Comparison of ENCODE assay signal across 2 cellular contexts in the genomic region with DNA sequence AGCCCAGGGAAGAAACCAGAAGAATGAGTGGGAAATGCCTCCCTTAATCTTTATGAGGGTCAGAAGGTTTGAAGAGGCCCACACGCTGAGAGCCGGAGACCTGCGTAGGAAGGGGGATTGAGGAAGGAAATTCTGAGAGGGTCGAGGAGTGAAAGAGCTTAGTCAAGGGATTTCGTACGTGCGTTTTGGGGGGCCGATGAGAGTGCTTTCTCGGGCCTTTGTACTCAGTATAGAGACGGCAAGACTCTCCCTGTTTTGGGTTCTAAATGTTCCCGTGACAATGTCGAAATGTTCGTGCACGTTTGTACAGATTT.
TF ChIP-seq lines count a peak whose summit lies in the region.

No MANE protein-coding gene starts in this region.

TF ChIP-seq in HEK293, 187 proteins besides CTCF, POLR2A, EP300 and RAD21 (continued from another document and continues in another):
- TF ChIP-seq ZNF549 (tag by site-specific recombination; IDR thresholded peaks at IDR 0.05) (no peak), HOXC10 (CRISPR knock-in tag; IDR thresholded peaks at IDR 0.05) (0 out of 2 replicates have a peak, but pooled peaks have one; percentile 42), ZNF202 (tag by site-specific recombination; IDR thresholded peaks at IDR 0.05; ENCODE audit: borderline replicate concordance) (no peak), ZNF266 (tag by site-specific recombination; IDR thresholded peaks at IDR 0.05; ENCODE audit: low read depth) (no peak), ZNF302 (tag by site-specific recombination; IDR thresholded peaks at IDR 0.05; ENCODE audit: low read depth) (no peak), ZNF510 (tag by site-specific recombination; IDR thresholded peaks at IDR 0.05; ENCODE audit: insufficient replicate concordance) (no peak), ZNF174 (tag by site-specific recombination; IDR thresholded peaks at IDR 0.05) (no peak), KLF9 (tag by site-specific recombination; IDR thresholded peaks at IDR 0.05; ENCODE audit: low read depth) (no peak), PRDM6 (tag by site-specific recombination; IDR thresholded peaks at IDR 0.05) (no peak), ZNF341 (tag by site-specific recombination; IDR thresholded peaks at IDR 0.05; ENCODE audit: low read depth) (no peak), ZNF521 (tag by site-specific recombination; IDR thresholded peaks at IDR 0.05) (no peak), IKZF3 (tag by site-specific recombination; IDR thresholded peaks at IDR 0.05) (no peak), ZNF155 (tag by site-specific recombination; IDR thresholded peaks at IDR 0.05) (no peak), ZNF248 (tag by site-specific recombination; IDR thresholded peaks at IDR 0.05) (no peak), KLF16 (tag by site-specific recombination; IDR thresholded peaks at IDR 0.05) (0 out of 2 replicates have a peak, but pooled peaks have one; percentile 3), SALL2 (tag by site-specific recombination; IDR thresholded peaks at IDR 0.05; ENCODE audit: borderline replicate concordance) (no peak), ZNF777 (tag by site-specific recombination; IDR thresholded peaks at IDR 0.05; ENCODE audit: borderline replicate concordance) (no peak), OSR2 (tag by site-specific recombination; IDR thresholded peaks at IDR 0.05) (no peak), ZSCAN30 (tag by site-specific recombination; IDR thresholded peaks at IDR 0.05) (no peak), ZNF133 (tag by site-specific recombination; IDR thresholded peaks at IDR 0.05) (no peak), ZNF530 (tag by site-specific recombination; IDR thresholded peaks at IDR 0.05; ENCODE audit: low read depth) (no peak), ZNF555 (tag by site-specific recombination; conservative IDR thresholded peaks at IDR 0.05) (no peak), ZFP37 (tag by site-specific recombination; IDR thresholded peaks at IDR 0.05) (0 out of 2 replicates have a peak, but pooled peaks have one; percentile 8), ZNF548 (tag by site-specific recombination; IDR thresholded peaks at IDR 0.05) (no peak)
- TF ChIP-seq, protein P1, sequence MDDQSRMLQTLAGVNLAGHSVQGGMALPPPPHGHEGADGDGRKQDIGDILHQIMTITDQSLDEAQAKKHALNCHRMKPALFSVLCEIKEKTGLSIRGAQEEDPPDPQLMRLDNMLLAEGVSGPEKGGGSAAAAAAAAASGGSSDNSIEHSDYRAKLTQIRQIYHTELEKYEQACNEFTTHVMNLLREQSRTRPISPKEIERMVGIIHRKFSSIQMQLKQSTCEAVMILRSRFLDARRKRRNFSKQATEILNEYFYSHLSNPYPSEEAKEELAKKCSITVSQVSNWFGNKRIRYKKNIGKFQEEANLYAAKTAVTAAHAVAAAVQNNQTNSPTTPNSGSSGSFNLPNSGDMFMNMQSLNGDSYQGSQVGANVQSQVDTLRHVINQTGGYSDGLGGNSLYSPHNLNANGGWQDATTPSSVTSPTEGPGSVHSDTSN (CRISPR knock-in tag; IDR thresholded peaks at IDR 0.05), result no peak
- TF ChIP-seq, protein P2, sequence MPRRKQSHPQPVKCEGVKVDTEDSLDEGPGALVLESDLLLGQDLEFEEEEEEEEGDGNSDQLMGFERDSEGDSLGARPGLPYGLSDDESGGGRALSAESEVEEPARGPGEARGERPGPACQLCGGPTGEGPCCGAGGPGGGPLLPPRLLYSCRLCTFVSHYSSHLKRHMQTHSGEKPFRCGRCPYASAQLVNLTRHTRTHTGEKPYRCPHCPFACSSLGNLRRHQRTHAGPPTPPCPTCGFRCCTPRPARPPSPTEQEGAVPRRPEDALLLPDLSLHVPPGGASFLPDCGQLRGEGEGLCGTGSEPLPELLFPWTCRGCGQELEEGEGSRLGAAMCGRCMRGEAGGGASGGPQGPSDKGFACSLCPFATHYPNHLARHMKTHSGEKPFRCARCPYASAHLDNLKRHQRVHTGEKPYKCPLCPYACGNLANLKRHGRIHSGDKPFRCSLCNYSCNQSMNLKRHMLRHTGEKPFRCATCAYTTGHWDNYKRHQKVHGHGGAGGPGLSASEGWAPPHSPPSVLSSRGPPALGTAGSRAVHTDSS (tag by site-specific recombination; IDR thresholded peaks at IDR 0.05), result no peak
- TF ChIP-seq, protein P3, sequence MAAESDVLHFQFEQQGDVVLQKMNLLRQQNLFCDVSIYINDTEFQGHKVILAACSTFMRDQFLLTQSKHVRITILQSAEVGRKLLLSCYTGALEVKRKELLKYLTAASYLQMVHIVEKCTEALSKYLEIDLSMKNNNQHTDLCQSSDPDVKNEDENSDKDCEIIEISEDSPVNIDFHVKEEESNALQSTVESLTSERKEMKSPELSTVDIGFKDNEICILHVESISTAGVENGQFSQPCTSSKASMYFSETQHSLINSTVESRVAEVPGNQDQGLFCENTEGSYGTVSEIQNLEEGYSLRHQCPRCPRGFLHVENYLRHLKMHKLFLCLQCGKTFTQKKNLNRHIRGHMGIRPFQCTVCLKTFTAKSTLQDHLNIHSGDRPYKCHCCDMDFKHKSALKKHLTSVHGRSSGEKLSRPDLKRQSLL (tag by site-specific recombination; IDR thresholded peaks at IDR 0.05), result no peak
- TF ChIP-seq, protein P4, sequence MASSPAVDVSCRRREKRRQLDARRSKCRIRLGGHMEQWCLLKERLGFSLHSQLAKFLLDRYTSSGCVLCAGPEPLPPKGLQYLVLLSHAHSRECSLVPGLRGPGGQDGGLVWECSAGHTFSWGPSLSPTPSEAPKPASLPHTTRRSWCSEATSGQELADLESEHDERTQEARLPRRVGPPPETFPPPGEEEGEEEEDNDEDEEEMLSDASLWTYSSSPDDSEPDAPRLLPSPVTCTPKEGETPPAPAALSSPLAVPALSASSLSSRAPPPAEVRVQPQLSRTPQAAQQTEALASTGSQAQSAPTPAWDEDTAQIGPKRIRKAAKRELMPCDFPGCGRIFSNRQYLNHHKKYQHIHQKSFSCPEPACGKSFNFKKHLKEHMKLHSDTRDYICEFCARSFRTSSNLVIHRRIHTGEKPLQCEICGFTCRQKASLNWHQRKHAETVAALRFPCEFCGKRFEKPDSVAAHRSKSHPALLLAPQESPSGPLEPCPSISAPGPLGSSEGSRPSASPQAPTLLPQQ (tag by site-specific recombination; IDR thresholded peaks at IDR 0.05), result 0 out of 2 replicates have a peak, but pooled peaks have one; percentile 6

TF ChIP-seq in K562, 482 proteins besides CTCF, POLR2A, EP300 and RAD21 (continued from another document and continues in another):
- TF ChIP-seq TCF7 (IDR thresholded peaks at IDR 0.05; ENCODE audit: borderline replicate concordance) (no peak), HDAC1 (IDR thresholded peaks at IDR 0.05) (0 out of 4 replicates have a peak, but pooled peaks of 1 of the 2 experiments have one; percentile 1), NR1H2 (CRISPR knock-in tag; IDR thresholded peaks at IDR 0.05) (0 out of 2 replicates have a peak, but pooled peaks have one; percentile 28), SRSF3 (IDR thresholded peaks at IDR 0.05; ENCODE audit: insufficient read depth, low read length) (no peak), NR4A1 (CRISPR knock-in tag; IDR thresholded peaks at IDR 0.05) (no peak), NR4A1 (tag; IDR thresholded peaks at IDR 0.05) (no peak), GTF2E2 (tag; IDR thresholded peaks at IDR 0.05) (peak; percentile 19; the same call in 1 of the 2 replicates), ZFX (CRISPR knock-in tag; IDR thresholded peaks at IDR 0.05) (peak; percentile 97), PML (IDR thresholded peaks at IDR 0.05; ENCODE audit: low read length) (no peak), SAFB (IDR thresholded peaks at IDR 0.05; ENCODE audit: borderline replicate concordance, low read depth, low read length) (no peak), AFF1 (IDR thresholded peaks at IDR 0.05; ENCODE audit: low read depth in 1 of 2, partially characterized antibody in 2 of 2) (no peak), NKRF (IDR thresholded peaks at IDR 0.05; ENCODE audit: borderline replicate concordance) (0 out of 2 replicates have a peak, but pooled peaks have one; percentile 0), CHD1 (IDR thresholded peaks at IDR 0.05; ENCODE audit: low read length) (peak; percentile 26), RCOR1 (IDR thresholded peaks at IDR 0.05; ENCODE audit: borderline replicate concordance in 1 of 2, low read depth in 2 of 2, low read length in 2 of 2) (0 out of 4 replicates have a peak, but pooled peaks of 1 of the 2 experiments have one; percentile 7)
- TF ChIP-seq, protein P5, sequence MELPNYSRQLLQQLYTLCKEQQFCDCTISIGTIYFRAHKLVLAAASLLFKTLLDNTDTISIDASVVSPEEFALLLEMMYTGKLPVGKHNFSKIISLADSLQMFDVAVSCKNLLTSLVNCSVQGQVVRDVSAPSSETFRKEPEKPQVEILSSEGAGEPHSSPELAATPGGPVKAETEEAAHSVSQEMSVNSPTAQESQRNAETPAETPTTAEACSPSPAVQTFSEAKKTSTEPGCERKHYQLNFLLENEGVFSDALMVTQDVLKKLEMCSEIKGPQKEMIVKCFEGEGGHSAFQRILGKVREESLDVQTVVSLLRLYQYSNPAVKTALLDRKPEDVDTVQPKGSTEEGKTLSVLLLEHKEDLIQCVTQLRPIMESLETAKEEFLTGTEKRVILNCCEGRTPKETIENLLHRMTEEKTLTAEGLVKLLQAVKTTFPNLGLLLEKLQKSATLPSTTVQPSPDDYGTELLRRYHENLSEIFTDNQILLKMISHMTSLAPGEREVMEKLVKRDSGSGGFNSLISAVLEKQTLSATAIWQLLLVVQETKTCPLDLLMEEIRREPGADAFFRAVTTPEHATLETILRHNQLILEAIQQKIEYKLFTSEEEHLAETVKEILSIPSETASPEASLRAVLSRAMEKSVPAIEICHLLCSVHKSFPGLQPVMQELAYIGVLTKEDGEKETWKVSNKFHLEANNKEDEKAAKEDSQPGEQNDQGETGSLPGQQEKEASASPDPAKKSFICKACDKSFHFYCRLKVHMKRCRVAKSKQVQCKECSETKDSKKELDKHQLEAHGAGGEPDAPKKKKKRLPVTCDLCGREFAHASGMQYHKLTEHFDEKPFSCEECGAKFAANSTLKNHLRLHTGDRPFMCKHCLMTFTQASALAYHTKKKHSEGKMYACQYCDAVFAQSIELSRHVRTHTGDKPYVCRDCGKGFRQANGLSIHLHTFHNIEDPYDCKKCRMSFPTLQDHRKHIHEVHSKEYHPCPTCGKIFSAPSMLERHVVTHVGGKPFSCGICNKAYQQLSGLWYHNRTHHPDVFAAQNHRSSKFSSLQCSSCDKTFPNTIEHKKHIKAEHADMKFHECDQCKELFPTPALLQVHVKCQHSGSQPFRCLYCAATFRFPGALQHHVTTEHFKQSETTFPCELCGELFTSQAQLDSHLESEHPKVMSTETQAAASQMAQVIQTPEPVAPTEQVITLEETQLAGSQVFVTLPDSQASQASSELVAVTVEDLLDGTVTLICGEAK (IDR thresholded peaks at IDR 0.05), result 0 out of 2 replicates have a peak, but pooled peaks have one; percentile 6
- TF ChIP-seq, protein P5 (CRISPR knock-in tag; IDR thresholded peaks at IDR 0.05), result no peak
